Comparison of ENCODE assay signal across 8 cellular contexts in genomic region chr7:90153943-90154761, GRCh38. TPM values are rescaled to one million over a fixed set of nuclear protein-coding genes. Genes with fewer than 3 reads are reported as not detected.
DNase-seq lines count a peak whose midpoint lies in the region; ATAC-seq and TF ChIP-seq lines count a peak whose summit lies in the region.
"Not testable (repeated sequence)": the region's sequence is repeated elsewhere in the genome, so short reads cannot be mapped to it uniquely, and the experiment has no call there.

TSS of gene STEAP1 (plus strand) at chr7:90154469. CDS start at chr7:90159789, 5,320 bp downstream.

- not testable (repeated sequence) for H2BK5ac ChIP-seq in trophoblast cell (ENCODE audit: low read depth, low read length, poor library complexity)

- 3 to 11% (median 4%) methylated on average over 23 to 56 of the region's 56 CpGs for WGBS in adrenal gland, 4 donors
- WGBS in heart right ventricle, 2 donors = 5 to 6% methylated on average over 56 of the region's 56 CpGs
- no CpG with 5 or more reads among the region's 56 CpGs for WGBS in trophoblast cell (ENCODE audit: extremely low coverage, insufficient coverage, insufficient read length)
- 12 to 18% methylated on average over 23 to 30 of the region's 56 CpGs for WGBS in thyroid gland, 2 donors

- not testable (repeated sequence) for H3K79me1 ChIP-seq in trophoblast cell (ENCODE audit: low read length)

- H4K12ac ChIP-seq in trophoblast cell (ENCODE audit: low read depth, low read length) = not testable (repeated sequence)

- H3K27ac ChIP-seq in adrenal gland (peak within 1 kb of the TSS in 2 of 5 donors; percentile 46 to 52), heart right ventricle (peak within 1 kb of the TSS in 5 of 10 donors; percentile 7 to 55 (median 20)), thyroid gland (peak within 1 kb of the TSS in 2 of 3 donors; percentile 31 to 45)
- not testable (repeated sequence) for H3K27ac ChIP-seq in trophoblast cell (ENCODE audit: low read depth, low read length)

- peak within 1 kb of the TSS; percentile 94 for H3K4me2 ChIP-seq in trophoblast cell (ENCODE audit: low read length)

- not testable (repeated sequence) for H3K18ac ChIP-seq in trophoblast cell (ENCODE audit: low read length)

- DNase-seq in NCI-H1105 (lab: John Stamatoyannopoulos, UW) = peak; percentile 74
- DNase-seq in T-helper 1 cell = peak; percentile 61 to 82 (median 74)
- DNase-seq in adrenal gland = peak; percentile 86 to 95 (median 92)
- DNase-seq in heart right ventricle = peak; percentile 85 to 91
- peak; percentile 89 to 97 for DNase-seq in trophoblast cell
- DNase-seq in thyroid gland = peak; percentile 88 to 91

- TF ChIP-seq POLR2A in adrenal gland (IDR thresholded peaks at IDR 0.05) = not testable (repeated sequence)
- TF ChIP-seq POLR2A in thyroid gland (IDR thresholded peaks at IDR 0.05) = peak in 1 of 2 donors; percentile 14

- H4K8ac ChIP-seq in trophoblast cell (ENCODE audit: low read depth, low read length) = peak within 1 kb of the TSS; percentile 39

- H3K36me3 ChIP-seq in adrenal gland (replicated peaks in 1 of 2); heart right ventricle; trophoblast cell (ENCODE audit: control insufficient read depth in 1 of 2, insufficient read depth in 2 of 2, low read length in 2 of 2); thyroid gland: not testable (repeated sequence)

- not testable (repeated sequence) for H3K14ac ChIP-seq in trophoblast cell (ENCODE audit: low read length)

- not testable (repeated sequence) for H3K27me3 ChIP-seq in adrenal gland; heart right ventricle; trophoblast cell (ENCODE audit: insufficient read depth, low read length); thyroid gland

- intact Hi-C loops in adrenal gland (cut with DNase I) (loop anchor here (5.0 to 10.0 kb wide), 3 partner anchors 91 to 278 kb away; partner anchors contain the start of gene CFAP69 (in 1 of the 2)), heart right ventricle (cut with DNase I) (loop anchor here in 8 of 10 donors (1.0 to 10.0 kb wide), 10 partner anchors 101 to 275 kb away; partner anchors contain the start of gene GTPBP10 (in 1 of the 8))
- intact Hi-C loops in thyroid gland (cut with DNase I) = not testable (repeated sequence)

- H4K91ac ChIP-seq in trophoblast cell (ENCODE audit: low read depth, low read length) = not testable (repeated sequence)

- H2BK120ac ChIP-seq in trophoblast cell (ENCODE audit: insufficient read depth, low read length, poor library complexity) = not testable (repeated sequence)

- not testable (repeated sequence) for H3K9me3 ChIP-seq in adrenal gland (replicated peaks in 1 of 3); heart right ventricle; trophoblast cell (ENCODE audit: insufficient read depth, low read depth, low read length); thyroid gland

- H3K23ac ChIP-seq in trophoblast cell (ENCODE audit: low read length) = not testable (repeated sequence)

- not testable (repeated sequence) for H3K79me2 ChIP-seq in trophoblast cell (ENCODE audit: control insufficient read depth, insufficient read depth, low read length, poor library complexity)

- not testable (repeated sequence) for H3K4ac ChIP-seq in trophoblast cell (ENCODE audit: low read depth, low read length)

- not testable (repeated sequence) for H3K4me1 ChIP-seq in adrenal gland (replicated peaks in 1 of 2); trophoblast cell (ENCODE audit: control insufficient read depth in 1 of 2, insufficient read depth in 2 of 2, low read length in 2 of 2); thyroid gland
- peaks cover 0 to 13% (median 0%) of the 10 kb centered on the region in 9 donors for H3K4me1 ChIP-seq in heart right ventricle

- peak; percentile 89 for TF ChIP-seq CTCF in GM12875 (IDR thresholded peaks at IDR 0.05; ENCODE audit: borderline replicate concordance, insufficient read depth, low read depth, low read length)
- TF ChIP-seq CTCF in adrenal gland (IDR thresholded peaks at IDR 0.05) = peak; percentile 59 to 89 (median 84)
- peak; percentile 77 to 94 (median 88) for TF ChIP-seq CTCF in heart right ventricle (IDR thresholded peaks at IDR 0.05)
- peak; percentile 42 to 91 (median 78) for TF ChIP-seq CTCF in thyroid gland (IDR thresholded peaks at IDR 0.05)

- peak within 1 kb of the TSS; percentile 47 for H3K4me3 ChIP-seq in GM12875 (ENCODE audit: low read depth, low read length)
- peak within 1 kb of the TSS; percentile 4 to 81 (median 46) for H3K4me3 ChIP-seq in adrenal gland
- H3K4me3 ChIP-seq in heart right ventricle = peak within 1 kb of the TSS; percentile 8 to 67 (median 52)
- peak within 1 kb of the TSS; percentile 74 for H3K4me3 ChIP-seq in trophoblast cell (ENCODE audit: low read depth, low read length)
- H3K4me3 ChIP-seq in thyroid gland (replicated peaks in 1 of 3) = peak within 1 kb of the TSS in 2 of 3 donors; percentile 3 to 41

- not testable (repeated sequence) for H2AK5ac ChIP-seq in trophoblast cell (ENCODE audit: low read length)

- H3K9ac ChIP-seq in trophoblast cell (ENCODE audit: low read length) = not testable (repeated sequence)

- peak; percentile 99 for ATAC-seq in HG02759 (IDR thresholded peaks at IDR 0.05; ENCODE audit: unreplicated experiment)
- ATAC-seq in heart right ventricle = peak; percentile 97 to 99 (median 98)

- H2AFZ ChIP-seq in trophoblast cell (ENCODE audit: insufficient read depth, low read length, poor library complexity) = peak within 1 kb of the TSS; percentile 79

- H2BK12ac ChIP-seq in trophoblast cell (ENCODE audit: low read length) = not testable (repeated sequence)

RNA-seq across cellular contexts. Expression of gene STEAP1, which starts in this region (rescaled TPM):
- 1 to 10 TPM in 6 of 8 donors, under 1 TPM in 2; 0.35 to 3.8 (median 1.5) TPM for total RNA-seq in adrenal gland
- polyA plus RNA-seq in adrenal gland = 1 to 10 TPM in 2 of 3 donors, under 1 TPM in 1; 0.56 to 3.0 (median 2.4) TPM
- total RNA-seq in heart right ventricle = 1 to 10 TPM in 4 of 10 donors, under 1 TPM in 4, not detected in 2; 0.31 to 3.7 (median 0.99) TPM
- under 1 TPM; 0.29 to 0.80 TPM for polyA plus RNA-seq in heart right ventricle
- polyA plus RNA-seq in trophoblast cell (2013) = 0.42 and 0.47 TPM in 2 replicates
- total RNA-seq in thyroid gland = 10 to 100 TPM in 1 of 4 donors, 1 to 10 TPM in 3; 1.4 to 27.5 (median 7.3) TPM

Comparison
In these comparisons a context has a peak if more than half of its experiments do, and no peak if none do; other contexts are left out.
1. H3K4me3 ChIP-seq: peak in every context shown above with its lines; median percentile 74 in trophoblast cell; 52 in heart right ventricle; 47 in GM12875; 46 in adrenal gland; 22 in thyroid gland.